Comparison of ENCODE assay signal across 10 cellular contexts in genomic region chr20:38426006-38426405, GRCh38. TPM values are rescaled to one million over a fixed set of nuclear protein-coding genes. Genes with fewer than 3 reads are reported as not detected.
DNase-seq lines count a peak whose midpoint lies in the region; ATAC-seq and TF ChIP-seq lines count a peak whose summit lies in the region.
"Had no signal": no experiment of that assay in that cellular context is flagged by ENCODE, and none has a peak within 500 bp of the region (broad histone marks: within the 10 kb centered on the region; RNA-seq: fewer than 3 reads in every experiment).

No MANE protein-coding gene starts in this region.

- in situ Hi-C loops in Caki2 (cut with HindIII; ENCODE audit: low pct_unique_long_range_greater_than_20kb, low sequenced_read_pairs) (no loop called here), brain microvascular endothelial cell (cut with HindIII; ENCODE audit: low pct_ligation_motif_present, low sequenced_read_pairs) (no loop called here)

- peak; percentile 56 for DNase-seq in Caki2 (ENCODE audit: low read depth)
- DNase-seq in LHCN-M2 (ENCODE audit: low read depth), result peak; percentile 95
- peak; percentile 87 for DNase-seq in brain microvascular endothelial cell
- DNase-seq in psoas muscle, result peak in 1 of 2 donors; percentile 22
- DNase-seq in NCI-H146 (lab: John Stamatoyannopoulos, UW), result no peak
- no peak for DNase-seq in immature natural killer cell
- DNase-seq: left ventricle myocardium superior had no signal

- intact Hi-C loops in psoas muscle (cut with DNase I), result no loop called here

- H3K9me3 ChIP-seq in psoas muscle, result no peaks in the 10 kb centered on the region
- H3K9me3 ChIP-seq: ascending aorta had no signal

- H3K4me1 ChIP-seq in psoas muscle, result peaks cover 9% of the 10 kb centered on the region
- H3K4me1 ChIP-seq: ascending aorta had no signal

- 57 to 74% (median 61%) methylated on average over 6 of the region's 6 CpGs for WGBS in psoas muscle, 3 donors

- H3K4me3 ChIP-seq in brain microvascular endothelial cell (ENCODE audit: low read depth, low read length), result no peak overlapping the region
- H3K4me3 ChIP-seq in psoas muscle, result no peak overlapping the region
- H3K4me3 ChIP-seq: ascending aorta had no signal

- TF ChIP-seq CTCF in brain microvascular endothelial cell (IDR thresholded peaks at IDR 0.05; ENCODE audit: low read depth, low read length, missing control alignments) (no peak), psoas muscle (IDR thresholded peaks at IDR 0.05) (no peak)

- H3K4me3 Mint-ChIP-seq in immature natural killer cell, result no peak overlapping the region

- H3K36me3 ChIP-seq in brain microvascular endothelial cell (replicated peaks), result peaks cover 93% of the 10 kb centered on the region
- peaks cover 12 to 99% of the 10 kb centered on the region in 2 donors for H3K36me3 ChIP-seq in psoas muscle (ENCODE audit: insufficient read depth in 1 of 2, low read depth in 1 of 2)

- H3K27ac ChIP-seq in brain microvascular endothelial cell (peak overlapping the region; percentile 71), psoas muscle (no peak overlapping the region)

- peaks cover 14 to 33% of the 10 kb centered on the region in 2 donors for H3K4me1 Mint-ChIP-seq in immature natural killer cell

- peaks cover 0 to 4% (median 4%) of the 10 kb centered on the region in 3 donors for H3K27me3 Mint-ChIP-seq in immature natural killer cell (ENCODE audit: low read depth in 3 of 3)

- H3K9me3 Mint-ChIP-seq in immature natural killer cell, result no peaks in the 10 kb centered on the region

- ATAC-seq in psoas muscle (peak; percentile 63 to 81 (median 80)), GM19023 (IDR thresholded peaks at IDR 0.05; ENCODE audit: unreplicated experiment) (no peak), GM18861 (IDR thresholded peaks at IDR 0.05; ENCODE audit: unreplicated experiment) (no peak)
- ATAC-seq: left ventricle myocardium superior had no signal

- H3K36me3 Mint-ChIP-seq in immature natural killer cell, result peaks cover 10 to 65% (median 37%) of the 10 kb centered on the region in 3 donors

- H3K27ac Mint-ChIP-seq in immature natural killer cell, result peak overlapping the region in 2 of 6 donors; percentile 40 to 61

- H3K27me3 ChIP-seq in brain microvascular endothelial cell (replicated peaks) (no peaks in the 10 kb centered on the region), psoas muscle (ENCODE audit: insufficient read depth in 3 of 3, low read length in 2 of 3) (no peaks in the 10 kb centered on the region)
- H3K27me3 ChIP-seq: ascending aorta had no signal

RNA-seq across cellular contexts. Expression of gene SNHG17, which starts 9.1 kb away (rescaled TPM):
- total RNA-seq in Caki2 (2014; rRNA removed; shearing (Covaris generic); ENCODE audit: low replicate concordance), result 44.4 and 211 TPM in 2 replicates
- total RNA-seq in LHCN-M2 (2014; rRNA removed), result 5.6 and 6.7 TPM in 2 replicates
- 16.3 TPM for polyA plus RNA-seq in LHCN-M2 (2012)
- total RNA-seq in psoas muscle, result 10 to 100 TPM in 2 of 4 donors, 1 to 10 TPM in 2; 4.6 to 26.0 (median 14.8) TPM
- polyA plus RNA-seq in psoas muscle, result 10 to 100 TPM; 13.3 to 19.4 (median 18.7) TPM
- polyA plus RNA-seq in immature natural killer cell, result 10 to 100 TPM; 42.8 to 86.0 (median 44.9) TPM

RNA-seq across cellular contexts. Expression of gene RALGAPB, which starts 46.6 kb away (rescaled TPM):
- 4.5 and 4.8 TPM in 2 replicates for total RNA-seq in Caki2 (2014; rRNA removed; shearing (Covaris generic); ENCODE audit: low replicate concordance)
- total RNA-seq in LHCN-M2 (2014; rRNA removed), result 18.0 and 21.4 TPM in 2 replicates
- polyA plus RNA-seq in LHCN-M2 (2012), result 8.4 TPM
- 10 to 100 TPM; 17.3 to 24.6 (median 18.8) TPM for total RNA-seq in psoas muscle
- polyA plus RNA-seq in psoas muscle, result 10 to 100 TPM in 2 of 3 donors, 1 to 10 TPM in 1; 7.5 to 27.3 (median 11.3) TPM
- polyA plus RNA-seq in immature natural killer cell, result 10 to 100 TPM in 2 of 3 donors, 1 to 10 TPM in 1; 7.5 to 16.7 (median 14.7) TPM

Comparison
In these comparisons a context has a peak if more than half of its experiments do, and no peak if none do; other contexts are left out.
1. DNase-seq: peak in Caki2 (single experiment), LHCN-M2 (single experiment) and brain microvascular endothelial cell (single experiment); none in NCI-H146 (single experiment) and immature natural killer cell (0 of 3).
2. ATAC-seq: peak in psoas muscle (4 of 4); none in GM19023 (single experiment) and GM18861 (single experiment).